21 cellular contexts compared by ENCODE assay signal in genomic region chr20:16007978-16008377, GRCh38.
A peak's percentile ranks its signal among the peaks of the same experiment; 100 is the strongest.
DNase-seq lines count a peak whose midpoint lies in the region; ATAC-seq and TF ChIP-seq lines count a peak whose summit lies in the region.
"Had no signal": no experiment of that assay in that cellular context is flagged by ENCODE, and none has a peak within 500 bp of the region (broad histone marks: within the 10 kb centered on the region; RNA-seq: fewer than 3 reads in every experiment).

No MANE protein-coding gene starts in this region.

- no peak overlapping the region for H3K9ac ChIP-seq in OCI-LY3 (ENCODE audit: low read length)

- peaks cover 97% of the 10 kb centered on the region for H3K79me2 ChIP-seq in OCI-LY3 (ENCODE audit: low read length)

- H3K27me3 Mint-ChIP-seq in stimulated activated naive CD8-positive, alpha-beta T cell treated with anti-CD3 and anti-CD28 coated beads, Interleukin-15, amount 100 ng/mL, for 72 hours = no peaks in the 10 kb centered on the region
- H3K27me3 Mint-ChIP-seq: CD8-positive, alpha-beta memory T cell had no signal

- peaks cover 97% of the 10 kb centered on the region for H4K20me1 ChIP-seq in OCI-LY3 (ENCODE audit: insufficient read depth, low read length)

- H2AFZ ChIP-seq in OCI-LY3 (ENCODE audit: low read depth, low read length) = no peak overlapping the region

- peaks cover 80% of the 10 kb centered on the region for H3K36me3 ChIP-seq in OCI-LY3 (replicated peaks; ENCODE audit: low read depth, low read length)
- H3K36me3 ChIP-seq: heart left ventricle, transverse colon had no signal

- peaks cover 5% of the 10 kb centered on the region for H3K9me3 ChIP-seq in AG04450 (ENCODE audit: control insufficient read depth, insufficient read depth, low read length)
- H3K9me3 ChIP-seq in OCI-LY3 (ENCODE audit: insufficient read depth, low read length) = no peaks in the 10 kb centered on the region
- H3K9me3 ChIP-seq: heart left ventricle, transverse colon had no signal

- no peak for DNase-seq in AG04450 (ENCODE audit: low read depth, low spot score)
- DNase-seq in Jurkat, Clone E6-1 (ENCODE audit: low read depth, low spot score) = peak; percentile 18
- peak; percentile 2 for DNase-seq in epithelial cell of esophagus (ENCODE audit: low read depth)
- no peak for DNase-seq in stimulated activated naive CD8-positive, alpha-beta T cell treated with anti-CD3 and anti-CD28 coated beads, Interleukin-15, amount 100 ng/mL, for 72 hours
- no peak for DNase-seq in 8988T
- no peak for DNase-seq in DMS153 (lab: John Stamatoyannopoulos, UW)
- no peak for DNase-seq in mucosa of gallbladder (ENCODE audit: low spot score)
- DNase-seq: activated CD4-positive, alpha-beta T cell treated with anti-CD3 and anti-CD28 coated beads, Interleukin-2, amount 50 U/mL, for 1 hour; caudate nucleus; CD8-positive, alpha-beta memory T cell; effector CD4-positive, alpha-beta T cell; heart left ventricle; NCI-H2029; NCI-H524; right cardiac atrium; stimulated activated naive CD8-positive, alpha-beta T cell treated with anti-CD3 and anti-CD28 coated beads, Interleukin-15, Interleukin-2, amounts not matched to agents 100 U/mL and 50 U/mL, for 24 hours; SW 1271; transverse colon had no signal

- no peak overlapping the region for H3K27ac Mint-ChIP-seq in stimulated activated naive CD8-positive, alpha-beta T cell treated with anti-CD3 and anti-CD28 coated beads, Interleukin-15, amount 100 ng/mL, for 72 hours
- H3K27ac Mint-ChIP-seq: CD8-positive, alpha-beta memory T cell had no signal

- H3K4me3 ChIP-seq in AG04450 (ENCODE audit: low read depth, low read length) (no peak overlapping the region), OCI-LY3 (ENCODE audit: low read length) (no peak overlapping the region), epithelial cell of esophagus (ENCODE audit: low read length) (no peak overlapping the region)
- H3K4me3 ChIP-seq in Jurkat, Clone E6-1 (ENCODE audit: low read length) = no peak overlapping the region
- H3K4me3 ChIP-seq: heart left ventricle, lung, transverse colon had no signal

- TF ChIP-seq CTCF in AG04450 (IDR thresholded peaks at IDR 0.05; ENCODE audit: low read depth, low read length) = peak; percentile 11; the same call in 1 of the 2 replicates
- peak; percentile 49 for TF ChIP-seq CTCF in OCI-LY3 (IDR thresholded peaks at IDR 0.05; ENCODE audit: low read depth, low read length)
- TF ChIP-seq CTCF in epithelial cell of esophagus (IDR thresholded peaks at IDR 0.05; ENCODE audit: insufficient read depth, low read depth, low read length, missing control alignments) = no peak

- H3K4me1 ChIP-seq in OCI-LY3 (ENCODE audit: low read length) = peaks cover 25% of the 10 kb centered on the region
- H3K4me1 ChIP-seq: transverse colon had no signal

- CTCF ChIA-PET in AG04450 (lab: Charles Lee) = interaction anchor here (1.8 kb wide), 1 partner anchor 13 kb away, joined by 9 read pairs; no protein-coding TSS in a partner anchor

- POLR2A ChIA-PET in AG04450 (lab: Yijun Ruan, JAX) = no interaction called here

- no peaks in the 10 kb centered on the region for H3K27me3 ChIP-seq in AG04450 (ENCODE audit: control insufficient read depth, insufficient read depth, low read length)
- no peaks in the 10 kb centered on the region for H3K27me3 ChIP-seq in OCI-LY3 (ENCODE audit: low read depth, low read length)
- H3K27me3 ChIP-seq: heart left ventricle, transverse colon had no signal

- H3K4me1 Mint-ChIP-seq in stimulated activated naive CD8-positive, alpha-beta T cell treated with anti-CD3 and anti-CD28 coated beads, Interleukin-15, amount 100 ng/mL, for 72 hours = no peaks in the 10 kb centered on the region
- H3K4me1 Mint-ChIP-seq: CD8-positive, alpha-beta memory T cell had no signal

- no peak overlapping the region for H3K4me3 Mint-ChIP-seq in stimulated activated naive CD8-positive, alpha-beta T cell treated with anti-CD3 and anti-CD28 coated beads, Interleukin-15, amount 100 ng/mL, for 72 hours
- H3K4me3 Mint-ChIP-seq: CD8-positive, alpha-beta memory T cell had no signal

- H3K9me3 Mint-ChIP-seq in stimulated activated naive CD8-positive, alpha-beta T cell treated with anti-CD3 and anti-CD28 coated beads, Interleukin-15, amount 100 ng/mL, for 72 hours = peaks cover 0 to 4% of the 10 kb centered on the region in 2 donors

- H3K27ac ChIP-seq in AG04450 (ENCODE audit: low read depth, low read length) (no peak overlapping the region), OCI-LY3 (ENCODE audit: low read length) (no peak overlapping the region)
- H3K27ac ChIP-seq: heart left ventricle, RWPE1, transverse colon had no signal

- no peak for ATAC-seq in stimulated activated naive CD8-positive, alpha-beta T cell treated with anti-CD3 and anti-CD28 coated beads, Interleukin-15, amount 100 ng/mL, for 72 hours
- ATAC-seq: heart left ventricle; right cardiac atrium; stimulated activated naive CD8-positive, alpha-beta T cell treated with anti-CD3 and anti-CD28 coated beads, Interleukin-15, Interleukin-2, amounts not matched to agents 100 U/mL and 50 U/mL, for 24 hours had no signal

- no peak overlapping the region for H3K4me2 ChIP-seq in OCI-LY3 (ENCODE audit: low read length)

Comparison
In these comparisons a context has a peak if more than half of its experiments do, and no peak if none do; other contexts are left out.
1. DNase-seq: peak in Jurkat, Clone E6-1 (single experiment) and epithelial cell of esophagus (single experiment); none in AG04450 (single experiment), stimulated activated naive CD8-positive, alpha-beta T cell treated with anti-CD3 and anti-CD28 coated beads, Interleukin-15, amount 100 ng/mL, for 72 hours (0 of 2), 8988T (single experiment), DMS153 (single experiment) and mucosa of gallbladder (single experiment).